ENCODE assay signal across 2 cellular contexts in genomic region chr3:183776456-183776855, GRCh38. TPM values are rescaled to one million over a fixed set of nuclear protein-coding genes. Genes with fewer than 3 reads are reported as not detected.
"Had no signal": no experiment of that assay in that cellular context is flagged by ENCODE, and none has a peak within 500 bp of the region (broad histone marks: within the 10 kb centered on the region; RNA-seq: fewer than 3 reads in every experiment).

No MANE protein-coding gene starts in this region.

RNA-seq across cellular contexts. Expression of gene MAP6D1, which starts 48.9 kb away (rescaled TPM):
- total RNA-seq: vagina had no signal
- polyA plus RNA-seq: immature natural killer cell had no signal
